ENCODE assay signal across 17 cellular contexts in genomic region chr2:230734247-230735175, GRCh38. TPM values are rescaled to one million over a fixed set of nuclear protein-coding genes. Genes with fewer than 3 reads are reported as not detected.
A peak's percentile ranks its signal among the peaks of the same experiment; 100 is the strongest.
DNase-seq lines count a peak whose midpoint lies in the region; ATAC-seq and TF ChIP-seq lines count a peak whose summit lies in the region.
"Had no signal": no experiment of that assay in that cellular context is flagged by ENCODE, and none has a peak within 500 bp of the region (broad histone marks: within the 10 kb centered on the region; RNA-seq: fewer than 3 reads in every experiment).

No MANE protein-coding gene starts in this region.

- peaks cover 66% of the 10 kb centered on the region for H3K4me1 ChIP-seq in upper lobe of right lung
- peaks cover 8% of the 10 kb centered on the region for H3K4me1 ChIP-seq in right cardiac atrium (ENCODE audit: control insufficient read depth, insufficient read depth, low read length)

- no peak for TF ChIP-seq CTCF in WTC11 (IDR thresholded peaks at IDR 0.05)
- TF ChIP-seq CTCF in upper lobe of right lung (IDR thresholded peaks at IDR 0.05) = no peak

- H3K4me3 ChIP-seq in upper lobe of right lung (no peak overlapping the region), right cardiac atrium (ENCODE audit: low read length) (no peak overlapping the region)
- H3K4me3 ChIP-seq: adrenal gland had no signal

- H3K27me3 Mint-ChIP-seq in activated naive CD4-positive, alpha-beta T cell treated with anti-CD3 and anti-CD28 coated beads, Interleukin-2, amount 50 U/mL, for 24 hours = no peaks in the 10 kb centered on the region
- H3K27me3 Mint-ChIP-seq in WTC11 (ENCODE audit: low read depth) (no peaks in the 10 kb centered on the region), immature natural killer cell (ENCODE audit: low read depth in 3 of 3) (no peaks in the 10 kb centered on the region)

- no peak overlapping the region for H3K4me3 Mint-ChIP-seq in activated naive CD4-positive, alpha-beta T cell treated with anti-CD3 and anti-CD28 coated beads, Interleukin-2, amount 50 U/mL, for 24 hours
- H3K4me3 Mint-ChIP-seq in WTC11 = no peak overlapping the region
- peak overlapping the region in 3 of 5 donors; percentile 25 to 31 (median 29) for H3K4me3 Mint-ChIP-seq in immature natural killer cell

- intact Hi-C loops in upper lobe of right lung (cut with DNase I) = no loop called here
- intact Hi-C loops in right cardiac atrium (cut with DNase I) = no loop called here

- DNase-seq in activated naive CD4-positive, alpha-beta T cell treated with anti-CD3 and anti-CD28 coated beads, Interleukin-2, amount 50 U/mL, for 72 hours (ENCODE audit: low spot score in 2 of 2) = no peak
- DNase-seq in WTC11 (ENCODE audit: low spot score) (no peak), immature natural killer cell (no peak), upper lobe of right lung (no peak), NCI-H146 (lab: John Stamatoyannopoulos, UW) (no peak), CD1c-positive myeloid dendritic cell (ENCODE audit: extremely low spot score) (no peak), right cardiac atrium (no peak)
- DNase-seq: activated CD4-positive, CD25-positive, alpha-beta regulatory T cell; adrenal gland; caudate nucleus; NCI-H1436; NCI-H2227 treated with DMSO at 0.1 percent for 48 hours; NK-92 treated with Interleukin-12 subunit alpha and Interleukin-12 subunit beta, amount 100 ng/mL, for 24 hours; RPMI8226; stimulated activated CD4-positive, alpha-beta T cell treated with anti-CD3 and anti-CD28 coated beads, Interleukin-1b, Interleukin-23, amount 100 ng/mL, for 48 hours had no signal

- CTCF ChIA-PET in WTC11 (lab: Charles Lee) = interaction anchor here (1.1 kb wide), 1 partner anchor 64 kb away, joined by 3 read pairs; no protein-coding TSS in a partner anchor

- POLR2A ChIA-PET in WTC11 (lab: Charles Lee) = no interaction called here

- H3K27ac ChIP-seq in upper lobe of right lung = no peak overlapping the region
- H3K27ac ChIP-seq in right cardiac atrium (ENCODE audit: low read length) = no peak overlapping the region
- H3K27ac ChIP-seq: adrenal gland had no signal

- H3K9me3 Mint-ChIP-seq in activated naive CD4-positive, alpha-beta T cell treated with anti-CD3 and anti-CD28 coated beads, Interleukin-2, amount 50 U/mL, for 24 hours = no peaks in the 10 kb centered on the region
- H3K9me3 Mint-ChIP-seq in activated naive CD4-positive, alpha-beta T cell treated with anti-CD3 and anti-CD28 coated beads, Interleukin-2, amount 50 U/mL, for 72 hours = no peaks in the 10 kb centered on the region
- H3K9me3 Mint-ChIP-seq in WTC11 (no peaks in the 10 kb centered on the region), immature natural killer cell (no peaks in the 10 kb centered on the region)

- WGBS in right cardiac atrium = 86% methylated on average over 11 of the region's 11 CpGs

- peaks cover 85% of the 10 kb centered on the region for H3K4me1 Mint-ChIP-seq in activated naive CD4-positive, alpha-beta T cell treated with anti-CD3 and anti-CD28 coated beads, Interleukin-2, amount 50 U/mL, for 24 hours
- H3K4me1 Mint-ChIP-seq in WTC11 (peaks cover 54% of the 10 kb centered on the region), immature natural killer cell (peaks cover 78 to 94% of the 10 kb centered on the region in 2 donors)

- no peaks in the 10 kb centered on the region for H3K9me3 ChIP-seq in upper lobe of right lung
- no peaks in the 10 kb centered on the region for H3K9me3 ChIP-seq in right cardiac atrium (ENCODE audit: control insufficient read depth, low read length)
- H3K9me3 ChIP-seq: adrenal gland had no signal

- H3K36me3 Mint-ChIP-seq in activated naive CD4-positive, alpha-beta T cell treated with anti-CD3 and anti-CD28 coated beads, Interleukin-2, amount 50 U/mL, for 24 hours = peaks cover 7% of the 10 kb centered on the region
- H3K36me3 Mint-ChIP-seq in activated naive CD4-positive, alpha-beta T cell treated with anti-CD3 and anti-CD28 coated beads, Interleukin-2, amount 50 U/mL, for 72 hours = peaks cover 0 to 41% of the 10 kb centered on the region in 2 donors
- H3K36me3 Mint-ChIP-seq in WTC11 (no peaks in the 10 kb centered on the region), immature natural killer cell (no peaks in the 10 kb centered on the region)

- peak overlapping the region; percentile 41 for H3K27ac Mint-ChIP-seq in activated naive CD4-positive, alpha-beta T cell treated with anti-CD3 and anti-CD28 coated beads, Interleukin-2, amount 50 U/mL, for 24 hours
- H3K27ac Mint-ChIP-seq in activated naive CD4-positive, alpha-beta T cell treated with anti-CD3 and anti-CD28 coated beads, Interleukin-2, amount 50 U/mL, for 72 hours = no peak overlapping the region
- H3K27ac Mint-ChIP-seq in WTC11 (peak overlapping the region; percentile 39; the same call in 1 of the 2 replicates), immature natural killer cell (peak overlapping the region; percentile 6 to 59 (median 40))

- H3K27me3 ChIP-seq in upper lobe of right lung (no peaks in the 10 kb centered on the region), right cardiac atrium (ENCODE audit: control insufficient read depth, insufficient read depth) (no peaks in the 10 kb centered on the region)
- H3K27me3 ChIP-seq: adrenal gland had no signal

- no peaks in the 10 kb centered on the region for H3K36me3 ChIP-seq in upper lobe of right lung
- H3K36me3 ChIP-seq: adrenal gland had no signal

- no peak for ATAC-seq in activated naive CD4-positive, alpha-beta T cell treated with anti-CD3 and anti-CD28 coated beads, Interleukin-2, amount 50 U/mL, for 72 hours
- no peak for ATAC-seq in WTC11
- peak; percentile 42 for ATAC-seq in upper lobe of right lung
- ATAC-seq in right cardiac atrium = no peak
- ATAC-seq: sciatic nerve had no signal

TF ChIP-seq in WTC11, 78 proteins besides CTCF, POLR2A, EP300 and RAD21 (continues in another document):
- TF ChIP-seq OVOL2 (CRISPR knock-in tag; IDR thresholded peaks at IDR 0.05; ENCODE audit: borderline replicate concordance) (no peak), CREB1 (CRISPR knock-in tag; IDR thresholded peaks at IDR 0.05) (no peak), E2F4 (CRISPR knock-in tag; IDR thresholded peaks at IDR 0.05; ENCODE audit: borderline replicate concordance, low read depth) (no peak), ZNF423 (CRISPR knock-in tag; IDR thresholded peaks at IDR 0.05) (no peak), ESRRA (CRISPR knock-in tag; IDR thresholded peaks at IDR 0.05; ENCODE audit: borderline replicate concordance) (no peak), ETV6 (CRISPR knock-in tag; IDR thresholded peaks at IDR 0.05) (no peak), ZNF121 (CRISPR knock-in tag; IDR thresholded peaks at IDR 0.05) (no peak), ZSCAN18 (CRISPR knock-in tag; IDR thresholded peaks at IDR 0.05) (no peak), ATF6 (CRISPR knock-in tag; IDR thresholded peaks at IDR 0.05) (no peak), ATF1 (CRISPR knock-in tag; IDR thresholded peaks at IDR 0.05) (no peak)

RNA-seq across cellular contexts. Expression of gene CAB39, which starts 21.9 kb away (rescaled TPM):
- total RNA-seq in activated naive CD4-positive, alpha-beta T cell treated with anti-CD3 and anti-CD28 coated beads, Interleukin-2, amount 50 U/mL, for 72 hours = 100 to 1,000 TPM; 104 to 123 TPM
- 35.6 to 38.9 TPM (median 36.9 TPM) in 3 replicates for total RNA-seq in WTC11 (2021)
- polyA plus RNA-seq in immature natural killer cell = 10 to 100 TPM; 39.2 to 57.9 (median 39.3) TPM
- 78.9 TPM for total RNA-seq in upper lobe of right lung
- 10 to 100 TPM; 83.6 to 100.0 (median 89.6) TPM for total RNA-seq in right cardiac atrium
- polyA plus RNA-seq in right cardiac atrium = 47.2 TPM

Comparison
In these comparisons a context has a peak if more than half of its experiments do, and no peak if none do; other contexts are left out.
1. H3K27ac Mint-ChIP-seq: peak in activated naive CD4-positive, alpha-beta T cell treated with anti-CD3 and anti-CD28 coated beads, Interleukin-2, amount 50 U/mL, for 24 hours (single experiment), WTC11 (single experiment) and immature natural killer cell (6 of 6); none in activated naive CD4-positive, alpha-beta T cell treated with anti-CD3 and anti-CD28 coated beads, Interleukin-2, amount 50 U/mL, for 72 hours (0 of 2).
2. H3K4me3 Mint-ChIP-seq: peak in immature natural killer cell (3 of 5); none in activated naive CD4-positive, alpha-beta T cell treated with anti-CD3 and anti-CD28 coated beads, Interleukin-2, amount 50 U/mL, for 24 hours (single experiment) and WTC11 (single experiment).